Comparison of ENCODE assay signal across 1 cellular context in genomic region chr1:30339866-30340265, GRCh38.
TF ChIP-seq lines count a peak whose summit lies in the region.

No MANE protein-coding gene starts in this region.

TF ChIP-seq in HEK293, 187 proteins besides CTCF, POLR2A, EP300 and RAD21 (continued from another document):
- no peak for TF ChIP-seq TRIM28 (IDR thresholded peaks at IDR 0.05; ENCODE audit: borderline replicate concordance, low read length)
